8 cellular contexts compared by ENCODE assay signal in genomic region chr14:95516554-95517209, GRCh38. TPM values are rescaled to one million over a fixed set of nuclear protein-coding genes. Genes with fewer than 3 reads are reported as not detected.
A peak's percentile ranks its signal among the peaks of the same experiment; 100 is the strongest.
DNase-seq lines count a peak whose midpoint lies in the region; ATAC-seq and TF ChIP-seq lines count a peak whose summit lies in the region.

Gene SYNE3, minus strand, starts transcription at chr14:95516650. Its CDS starts 40,829 bp downstream, at chr14:95475821.

- no peak for DNase-seq in AG10803 (ENCODE audit: low read depth)
- peak; percentile 82 for DNase-seq in GM19238 (ENCODE audit: insufficient read length, low spot score)
- DNase-seq in T-helper 9 cell = peak; percentile 52
- peak; percentile 81 for DNase-seq in coronary artery (ENCODE audit: low spot score)
- peak; percentile 76 to 79 (median 78) for DNase-seq in right lobe of liver
- DNase-seq in stomach = peak; percentile 66

- TF ChIP-seq CTCF in AG10803 (conservative IDR thresholded peaks at IDR 0.05; ENCODE audit: low read length) = no peak
- no peak for TF ChIP-seq CTCF in coronary artery (IDR thresholded peaks at IDR 0.05)
- TF ChIP-seq CTCF in right lobe of liver (IDR thresholded peaks at IDR 0.05) = no peak
- TF ChIP-seq CTCF in stomach (IDR thresholded peaks at IDR 0.05) = no peak

- H3K27me3 ChIP-seq in right lobe of liver (no peaks in the 10 kb centered on the region), stomach (peaks cover 0 to 10% (median 0%) of the 10 kb centered on the region in 3 donors)

- no peaks in the 10 kb centered on the region for H3K36me3 ChIP-seq in right lobe of liver
- H3K36me3 ChIP-seq in stomach = no peaks in the 10 kb centered on the region

- peak within 1 kb of the TSS; percentile 89 to 97 for H3K27ac ChIP-seq in coronary artery
- H3K27ac ChIP-seq in right lobe of liver = peak within 1 kb of the TSS; percentile 62 to 80 (median 67)
- H3K27ac ChIP-seq in stomach = peak within 1 kb of the TSS; percentile 58 to 90 (median 86)

- WGBS in right lobe of liver (ENCODE audit: insufficient coverage, low coverage, low lambda C conversion rate, missing lambda C conversion rate) = 60% methylated on average over 13 of the region's 62 CpGs
- whole genome bisulfite sequencing in stomach, 5 donors = 14 to 23% (median 20%) methylated on average over 23 to 52 of the region's 62 CpGs

- TF ChIP-seq POLR2A in right lobe of liver (IDR thresholded peaks at IDR 0.05) (no peak), stomach (IDR thresholded peaks at IDR 0.05) (no peak)

- intact Hi-C loops in right lobe of liver (cut with DNase I) (no loop called here), stomach (cut with DNase I; ENCODE audit: low total_unique reads) (no loop called here)

- ATAC-seq in HG03280 (IDR thresholded peaks at IDR 0.05; ENCODE audit: unreplicated experiment) (peak; percentile 46), right lobe of liver (peak; percentile 72 to 88 (median 81)), GM18517 (IDR thresholded peaks at IDR 0.05; ENCODE audit: unreplicated experiment) (no peak)

- no peaks in the 10 kb centered on the region for H3K9me3 ChIP-seq in right lobe of liver
- no peaks in the 10 kb centered on the region for H3K9me3 ChIP-seq in stomach

- H3K4me3 ChIP-seq in AG10803 (ENCODE audit: low read length) (peak within 1 kb of the TSS; percentile 69), coronary artery (peak within 1 kb of the TSS; percentile 84), right lobe of liver (peak within 1 kb of the TSS; percentile 71 to 89 (median 81)), stomach (peak within 1 kb of the TSS; percentile 70 to 90 (median 72))

- H3K4me1 ChIP-seq in right lobe of liver = peaks cover 0 to 31% (median 2%) of the 10 kb centered on the region in 4 donors
- H3K4me1 ChIP-seq in stomach = peaks cover 43 to 79% (median 67%) of the 10 kb centered on the region in 4 donors

- TF ChIP-seq EP300 in stomach (IDR thresholded peaks at IDR 0.05) = no peak

RNA-seq across cellular contexts. Expression of gene SYNE3, which starts in this region (rescaled TPM):
- 10 to 100 TPM in 1 of 6 experiments, 1 to 10 TPM in 5; 3.7 to 11.6 (median 5.0) TPM for total RNA-seq in right lobe of liver
- total RNA-seq in stomach = 10 to 100 TPM in 3 of 5 donors, 1 to 10 TPM in 2; 4.6 to 85.2 (median 10.8) TPM
- 1 to 10 TPM in 1 of 3 donors, under 1 TPM in 2; 0.58 to 1.2 (median 0.76) TPM for polyA plus RNA-seq in stomach
